8 cellular contexts compared by ENCODE assay signal in the genomic region with DNA sequence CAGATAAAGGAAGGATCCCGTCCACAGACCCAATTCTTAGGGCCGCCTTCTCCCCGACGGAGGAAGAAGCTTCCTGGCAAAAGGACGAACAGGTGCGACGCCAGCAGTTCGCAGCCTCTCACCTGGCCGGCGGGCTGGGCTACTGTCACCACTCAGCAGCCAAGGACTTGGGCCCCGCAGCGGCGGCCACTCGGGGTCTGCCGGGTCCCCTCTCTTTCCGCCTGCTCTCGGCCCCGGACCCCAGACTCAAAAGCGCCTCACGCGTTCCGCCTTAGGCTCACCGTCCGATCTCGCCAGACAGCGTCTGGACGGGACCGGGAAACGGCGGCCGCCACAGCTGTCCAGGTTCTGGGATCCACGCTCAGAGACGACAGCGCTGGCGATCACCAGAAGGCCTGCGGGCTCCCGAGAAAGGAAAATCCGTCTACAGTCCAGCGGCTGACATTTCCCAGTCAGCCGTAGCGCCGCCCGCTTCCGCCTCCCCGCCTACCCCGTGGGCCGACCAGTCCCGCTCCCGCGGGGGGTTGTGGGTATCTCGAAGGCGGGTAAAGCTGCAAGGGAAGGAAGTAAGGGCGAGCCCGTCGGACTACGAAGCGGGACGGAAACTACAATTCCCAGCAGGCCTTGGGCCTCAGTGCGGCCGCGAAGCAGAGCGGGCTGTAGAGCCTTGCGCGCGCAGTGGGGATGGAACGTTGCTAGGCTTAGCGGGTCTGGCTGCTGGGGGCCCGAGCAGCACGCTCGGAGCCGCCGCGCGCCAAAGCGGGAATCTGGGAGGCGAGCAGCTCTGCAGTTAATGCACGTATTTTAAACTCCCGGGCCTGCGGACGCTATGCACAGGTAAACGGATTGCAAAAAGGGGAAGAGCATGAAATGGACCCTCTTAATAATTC. TPM values are rescaled to one million over a fixed set of nuclear protein-coding genes. Genes with fewer than 3 reads are reported as not detected.
DNase-seq lines count a peak whose midpoint lies in the region; ATAC-seq, FAIRE-seq and TF ChIP-seq lines count a peak whose summit lies in the region.

A gene (minus strand): TSS at position 454 of the 890 bp plus-strand sequence. CDS start 8,538 bp downstream, outside the sequence.
A gene (plus strand): TSS at position 678 of the 890 bp plus-strand sequence. CDS start 152 bp downstream, at position 830.

- no peak for FAIRE-seq in D721Med (lab: Jason Lieb, UNC)

- H3K4me2 ChIP-seq in OCI-LY7 (ENCODE audit: low read length), result peak within 1 kb of the TSS; percentile 81

- peaks cover 23% of the 10 kb centered on the region for H3K4me1 ChIP-seq in OCI-LY7 (ENCODE audit: insufficient read depth, low read length, poor library complexity, severe bottlenecking)

- H3K9me2 ChIP-seq in OCI-LY7 (ENCODE audit: insufficient read depth, low read length), result no peaks in the 10 kb centered on the region

- peaks cover 39% of the 10 kb centered on the region for H3K36me3 ChIP-seq in OCI-LY7 (ENCODE audit: insufficient read depth, low read length)

- CTCF ChIA-PET in OCI-LY7 (lab: Charles Lee; ENCODE audit: unreplicated experiment), result interaction anchor here (0.7 kb wide), 1 partner anchor 91 kb away, joined by 3 read pairs; no protein-coding TSS in a partner anchor

- TF ChIP-seq CTCF in D721Med (IDR thresholded peaks at IDR 0.05; ENCODE audit: insufficient read depth, missing control alignments) (no peak), OCI-LY7 (conservative IDR thresholded peaks at IDR 0.05; ENCODE audit: low read length) (no peak)

- H2AFZ ChIP-seq in OCI-LY7 (ENCODE audit: low read length), result peak within 1 kb of the TSS; percentile 80

- H3K9me3 ChIP-seq in OCI-LY7 (ENCODE audit: low read length), result no peaks in the 10 kb centered on the region

- H3K79me2 ChIP-seq in OCI-LY7 (ENCODE audit: insufficient read depth, low read depth, low read length), result peaks cover 85% of the 10 kb centered on the region

- no TSS peak for BruUV-seq in OCI-LY7 (replicated peaks; lab: Mats Ljungman, UMichigan)

- no peaks in the 10 kb centered on the region for H4K20me1 ChIP-seq in OCI-LY7 (ENCODE audit: insufficient read depth, low read length)

- POLR2A ChIA-PET in OCI-LY7 (lab: Charles Lee), result interaction anchor here (0.8 to 3.2 kb wide), 13 partner anchors 9 to 569 kb away, joined by 3 to 17 read pairs (median 4); no protein-coding TSS in a partner anchor

- H3K27ac ChIP-seq in OCI-LY7 (ENCODE audit: low read depth, low read length, poor library complexity, severe bottlenecking), result peak within 1 kb of the TSS; percentile 64

- peak; percentile 99 for ATAC-seq in GM21526 (IDR thresholded peaks at IDR 0.05; ENCODE audit: low FRiP score, unreplicated experiment)

- peak within 1 kb of the TSS; percentile 85 for H3K4me3 ChIP-seq in OCI-LY7 (ENCODE audit: low read depth, low read length, poor library complexity, severe bottlenecking)

- intact Hi-C loops in OCI-LY7 (cut with micrococcal nuclease; ENCODE audit: unreplicated experiment), result loop anchor here (1.0 to 5.0 kb wide), 3 partner anchors 89 to 1234 kb away; a partner anchor contains a TSS

- DNase-seq in D721Med (ENCODE audit: insufficient read length, low spot score) (peak; percentile 74), HuH-7.5 (ENCODE audit: low spot score) (peak; percentile 87), OCI-LY7 (ENCODE audit: low spot score) (peak; percentile 98), activated T-cell treated with anti-CD3 and anti-CD28 coated beads for 1 hour (ENCODE audit: low read depth) (peak; percentile 95), epidermal melanocyte (ENCODE audit: insufficient read length, low spot score) (peak; percentile 72), middle frontal gyrus (ENCODE audit: extremely low spot score, low spot score) (peak; percentile 99)
- DNase-seq in stimulated activated CD8-positive, alpha-beta memory T cell treated with anti-CD3 and anti-CD28 coated beads, Interleukin-2, amount 100 ng/mL, for 48 hours (ENCODE audit: low read depth in 2 of 2), result peak; percentile 96 to 97

RNA-seq across cellular contexts. Expression of the first gene that starts in this region (rescaled TPM):
- 9.1 and 32.0 TPM in 2 replicates for total RNA-seq in OCI-LY7 (2014; rRNA removed; shearing (Covaris generic))
- total RNA-seq in OCI-LY7 (2022), result 18.3 and 23.2 TPM in 2 replicates

RNA-seq across cellular contexts. Expression of the second gene that starts in this region (rescaled TPM):
- 70.5 and 71.8 TPM in 2 replicates for total RNA-seq in OCI-LY7 (2014; rRNA removed; shearing (Covaris generic))
- total RNA-seq in OCI-LY7 (2022), result 74.0 and 81.1 TPM in 2 replicates

Comparison
In these comparisons a context has a peak if more than half of its experiments do, and no peak if none do; other contexts are left out.
1. Peak in every context shown above with its lines: DNase-seq, ATAC-seq, H3K4me3 ChIP-seq and H3K27ac ChIP-seq.